10 cellular contexts compared by ENCODE assay signal in the genomic region with DNA sequence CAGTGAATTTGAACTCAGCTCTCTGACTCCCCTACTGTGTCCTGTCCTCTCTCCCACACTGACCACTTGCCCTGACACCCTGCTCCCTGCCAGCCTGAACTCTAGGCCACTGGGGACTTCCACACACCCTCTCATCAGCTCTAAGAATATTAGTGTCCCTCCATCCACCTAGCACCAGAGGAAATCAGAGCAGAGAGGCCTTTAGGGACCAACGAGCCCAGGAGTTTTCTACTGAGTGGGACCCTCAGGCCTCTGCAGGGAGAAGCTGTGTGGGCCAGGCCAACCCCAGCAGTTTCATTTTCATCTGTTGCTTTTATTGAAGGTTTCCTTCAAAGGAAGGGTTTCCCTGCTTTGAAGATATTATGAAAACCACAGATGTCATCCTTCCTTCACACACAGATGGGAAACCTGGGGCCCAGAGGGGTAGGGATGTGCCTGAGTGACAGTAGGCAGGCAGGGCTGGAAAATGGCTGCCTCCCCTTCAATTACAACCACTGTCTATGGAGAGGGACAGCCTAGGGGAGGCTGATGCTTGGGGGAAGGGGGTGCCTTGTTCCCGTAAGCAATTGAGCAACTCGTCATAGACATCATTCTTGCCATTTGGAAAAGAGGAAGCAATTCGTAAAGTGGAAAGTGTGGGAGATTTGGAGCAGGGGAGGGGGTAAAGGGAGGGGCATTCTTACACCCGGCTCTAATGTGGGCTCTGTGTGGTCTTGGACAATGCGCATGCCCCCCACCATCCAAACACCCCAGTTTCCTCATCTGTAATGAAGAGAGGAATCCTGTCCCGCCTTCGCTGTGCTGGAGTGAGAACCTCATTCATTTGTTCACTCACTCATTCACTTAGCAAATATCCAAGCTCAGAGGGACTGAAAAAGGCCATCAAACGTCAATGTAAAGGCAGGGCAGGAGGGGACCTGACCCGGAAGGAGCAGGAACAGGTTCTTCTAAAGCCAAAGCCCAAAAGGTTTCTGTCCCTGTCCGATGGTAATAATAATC. TPM values are rescaled to one million over a fixed set of nuclear protein-coding genes. Genes with fewer than 3 reads are reported as not detected.
A peak's percentile ranks its signal among the peaks of the same experiment; 100 is the strongest.
DNase-seq lines count a peak whose midpoint lies in the region; ATAC-seq, FAIRE-seq and TF ChIP-seq lines count a peak whose summit lies in the region.
"Had no signal": no experiment of that assay in that cellular context is flagged by ENCODE, and none has a peak within 500 bp of the region (broad histone marks: within the 10 kb centered on the region; RNA-seq: fewer than 3 reads in every experiment).

No MANE protein-coding gene starts in this region.

- peaks cover 8 to 91% (median 75%) of the 10 kb centered on the region in 4 donors for H3K4me1 Mint-ChIP-seq in CD4-positive, CD25-positive, alpha-beta regulatory T cell
- H3K4me1 Mint-ChIP-seq in astrocyte (ENCODE audit: low read depth, unreplicated experiment) (peaks cover 61% of the 10 kb centered on the region), GM23338 (peaks cover 18% of the 10 kb centered on the region)

- H3K27me3 ChIP-seq in CD4-positive, CD25-positive, alpha-beta regulatory T cell (ENCODE audit: control insufficient read depth, insufficient read depth, low read length) = no peaks in the 10 kb centered on the region
- H3K27me3 ChIP-seq in astrocyte (ENCODE audit: insufficient read depth, low read length) (no peaks in the 10 kb centered on the region), GM23338 (ENCODE audit: insufficient read depth) (peaks cover 46% of the 10 kb centered on the region)

- H3K4me3 Mint-ChIP-seq in CD4-positive, CD25-positive, alpha-beta regulatory T cell = peak overlapping the region; percentile 64 to 98 (median 98)
- H3K4me3 Mint-ChIP-seq in astrocyte (ENCODE audit: unreplicated experiment) (peak overlapping the region; percentile 17), GM23338 (no peak overlapping the region)

- H3K27ac ChIP-seq in CD4-positive, CD25-positive, alpha-beta regulatory T cell (ENCODE audit: insufficient read depth, low read length, poor library complexity, severe bottlenecking) = peak overlapping the region; percentile 87
- no peak overlapping the region for H3K27ac ChIP-seq in astrocyte (ENCODE audit: low read depth, low read length)
- no peak overlapping the region for H3K27ac ChIP-seq in GM23338 (ENCODE audit: low read depth)

- no peak for FAIRE-seq in astrocyte (lab: Jason Lieb, UNC)

- H2AFZ ChIP-seq in astrocyte (ENCODE audit: low read depth, low read length) = no peak overlapping the region
- no peak overlapping the region for H2AFZ ChIP-seq in GM23338

- no peaks in the 10 kb centered on the region for H3K27me3 Mint-ChIP-seq in CD4-positive, CD25-positive, alpha-beta regulatory T cell
- no peaks in the 10 kb centered on the region for H3K27me3 Mint-ChIP-seq in astrocyte (ENCODE audit: low read depth, unreplicated experiment)
- H3K27me3 Mint-ChIP-seq in GM23338 (ENCODE audit: insufficient read depth, low read depth, poor library complexity) = peaks cover 33% of the 10 kb centered on the region

- H3K4me2 ChIP-seq in astrocyte (ENCODE audit: low read length) (no peak overlapping the region), GM23338 (no peak overlapping the region)

- H3K27ac Mint-ChIP-seq in CD4-positive, CD25-positive, alpha-beta regulatory T cell = peak overlapping the region; percentile 91 to 99 (median 96)
- H3K27ac Mint-ChIP-seq in astrocyte (ENCODE audit: unreplicated experiment) (peak overlapping the region; percentile 48), GM23338 (no peak overlapping the region)

- no peaks in the 10 kb centered on the region for H3K36me3 ChIP-seq in CD4-positive, CD25-positive, alpha-beta regulatory T cell (ENCODE audit: control insufficient read depth, insufficient read depth, low read length)
- H3K36me3 ChIP-seq in astrocyte (ENCODE audit: insufficient read depth, low read length) = no peaks in the 10 kb centered on the region
- no peaks in the 10 kb centered on the region for H3K36me3 ChIP-seq in GM23338 (ENCODE audit: insufficient read depth)

- peaks cover 90% of the 10 kb centered on the region for H3K4me1 ChIP-seq in CD4-positive, CD25-positive, alpha-beta regulatory T cell (ENCODE audit: control insufficient read depth, insufficient read depth, low read length, poor library complexity, severe bottlenecking)
- H3K4me1 ChIP-seq in astrocyte (ENCODE audit: insufficient read depth, low read length) (peaks cover 26% of the 10 kb centered on the region), GM23338 (ENCODE audit: insufficient read depth) (peaks cover 16% of the 10 kb centered on the region)

- no peak overlapping the region for H3K9ac ChIP-seq in astrocyte (ENCODE audit: low read length)

- peaks cover 0 to 2% (median 2%) of the 10 kb centered on the region in 7 donors for H3K9me3 Mint-ChIP-seq in CD4-positive, CD25-positive, alpha-beta regulatory T cell
- peaks cover 3% of the 10 kb centered on the region for H3K9me3 Mint-ChIP-seq in astrocyte (ENCODE audit: unreplicated experiment)
- H3K9me3 Mint-ChIP-seq in GM23338 = peaks cover 2% of the 10 kb centered on the region

- H4K20me1 ChIP-seq in astrocyte (ENCODE audit: insufficient read depth, low read length) (peaks cover 73% of the 10 kb centered on the region), GM23338 (replicated peaks; ENCODE audit: insufficient read depth) (peaks cover 6% of the 10 kb centered on the region; the same call in 1 of the 2 replicates)

- peak in 2 of 3 donors; percentile 26 to 54 for DNase-seq in CD4-positive, CD25-positive, alpha-beta regulatory T cell
- DNase-seq in MV-4-11 (lab: John Stamatoyannopoulos, UW) (peak; percentile 78), astrocyte (ENCODE audit: low read depth) (no peak), posterior vena cava (ENCODE audit: low spot score) (peak; percentile 59), activated gamma-delta T cell (lab: John Stamatoyannopoulos, UW) (no peak), GM23338 (ENCODE audit: low spot score) (no peak)
- DNase-seq: NCI-H1694 had no signal

- H3K79me2 ChIP-seq in astrocyte (ENCODE audit: insufficient read depth, low read length) (peaks cover 72% of the 10 kb centered on the region), GM23338 (replicated peaks; ENCODE audit: insufficient read depth) (no peaks in the 10 kb centered on the region)

- TF ChIP-seq CTCF in astrocyte (IDR thresholded peaks at IDR 0.05; ENCODE audit: insufficient read depth, low read depth, low read length) = no peak
- no peak for TF ChIP-seq CTCF in GM23338 (conservative IDR thresholded peaks at IDR 0.05; ENCODE audit: low read depth in 2 of 2)

- peaks cover 18% of the 10 kb centered on the region for H3K36me3 Mint-ChIP-seq in CD4-positive, CD25-positive, alpha-beta regulatory T cell
- H3K36me3 Mint-ChIP-seq in astrocyte (ENCODE audit: low read depth, unreplicated experiment) = peaks cover 40% of the 10 kb centered on the region
- H3K36me3 Mint-ChIP-seq in GM23338 (ENCODE audit: low read depth) = peaks cover 3% of the 10 kb centered on the region

- H3K9me2 ChIP-seq in GM23338 (ENCODE audit: insufficient read depth) = 0 out of 2 replicates have a peak, but pooled peaks cover 2% of the 10 kb centered on the region

- no peak for ATAC-seq in CD4-positive, CD25-positive, alpha-beta regulatory T cell (ENCODE audit: low read depth in 2 of 2)
- ATAC-seq in HG02852 (IDR thresholded peaks at IDR 0.05; ENCODE audit: unreplicated experiment) (no peak), HG03457 (IDR thresholded peaks at IDR 0.05; ENCODE audit: unreplicated experiment) (no peak), GM23338 (no peak)

- peak overlapping the region; percentile 65 for H3K4me3 ChIP-seq in CD4-positive, CD25-positive, alpha-beta regulatory T cell (ENCODE audit: low read depth, low read length)
- H3K4me3 ChIP-seq in astrocyte (ENCODE audit: insufficient read depth, low read depth, low read length) = no peak overlapping the region
- no peak overlapping the region for H3K4me3 ChIP-seq in GM23338

- no peaks in the 10 kb centered on the region for H3K9me3 ChIP-seq in CD4-positive, CD25-positive, alpha-beta regulatory T cell (ENCODE audit: control insufficient read depth in 2 of 2, low read length in 2 of 2)
- no peaks in the 10 kb centered on the region for H3K9me3 ChIP-seq in astrocyte (ENCODE audit: insufficient read depth, low read depth, low read length)

- peaks cover 5% of the 10 kb centered on the region; the same call in 1 of the 2 replicates for H3F3A ChIP-seq in GM23338 (replicated peaks; ENCODE audit: low read depth)

- intact Hi-C loops in posterior vena cava (cut with DNase I) = loop anchor here in 1 of 2 donors (1.0 kb wide), 1 partner anchor 50 kb away; a partner anchor contains a TSS

TF ChIP-seq in GM23338, 12 proteins besides CTCF, POLR2A, EP300 and RAD21 (continues in another document):
- TF ChIP-seq JUNB (IDR thresholded peaks at IDR 0.05; ENCODE audit: unreplicated experiment) = no peak

RNA-seq across cellular contexts. Expression of a gene that starts 3.9 kb away (rescaled TPM):
- total RNA-seq in CD4-positive, CD25-positive, alpha-beta regulatory T cell = 55.7 TPM
- 100 to 1,000 TPM; 106 to 175 (median 139) TPM for polyA plus RNA-seq in CD4-positive, CD25-positive, alpha-beta regulatory T cell
- 150 and 157 TPM in 2 replicates for total RNA-seq in astrocyte
- total RNA-seq in posterior vena cava = 10 to 100 TPM; 52.2 to 74.9 TPM
- 4.4 and 5.1 TPM in 2 replicates for total RNA-seq in GM23338 (2014; rRNA removed; shearing (Covaris generic))
- polyA plus RNA-seq in GM23338 (2016; fragmentation: Nextera tagmentation; extraction: Ambion mirVana) = 5.7 and 7.0 TPM in 2 replicates

RNA-seq across cellular contexts. Expression of a gene that starts 28.8 kb away (rescaled TPM):
- total RNA-seq in CD4-positive, CD25-positive, alpha-beta regulatory T cell = 1.4 TPM
- under 1 TPM in 1 of 4 donors, not detected in 3; 0.38 TPM for polyA plus RNA-seq in CD4-positive, CD25-positive, alpha-beta regulatory T cell
- total RNA-seq in astrocyte (1.1 and 1.9 TPM in 2 replicates), posterior vena cava (1 to 10 TPM; 2.0 to 2.5 TPM)
- total RNA-seq in GM23338 (2014; rRNA removed; shearing (Covaris generic)) = 0.14 TPM in 1 of 2 replicates, not detected in the other
- not detected in 2 replicates for polyA plus RNA-seq in GM23338 (2016; fragmentation: Nextera tagmentation; extraction: Ambion mirVana)
- polyA plus RNA-seq: neural cell had no signal

RNA-seq across cellular contexts. Expression of a gene that starts 50.3 kb away (rescaled TPM):
- 46.7 TPM for total RNA-seq in CD4-positive, CD25-positive, alpha-beta regulatory T cell
- polyA plus RNA-seq in CD4-positive, CD25-positive, alpha-beta regulatory T cell = 100 to 1,000 TPM; 152 to 175 (median 168) TPM
- 386 and 424 TPM in 2 replicates for total RNA-seq in astrocyte
- total RNA-seq in posterior vena cava = 100 to 1,000 TPM; 109 to 135 TPM
- 259 and 288 TPM in 2 replicates for total RNA-seq in GM23338 (2014; rRNA removed; shearing (Covaris generic))
- polyA plus RNA-seq in GM23338 (2016; fragmentation: Nextera tagmentation; extraction: Ambion mirVana) = 223 and 229 TPM in 2 replicates

Comparison
In these comparisons a context has a peak if more than half of its experiments do, and no peak if none do; other contexts are left out.
1. DNase-seq: peak in CD4-positive, CD25-positive, alpha-beta regulatory T cell (2 of 3), MV-4-11 (single experiment) and posterior vena cava (single experiment); none in astrocyte (single experiment), activated gamma-delta T cell (single experiment) and GM23338 (single experiment).